In genomic region chr21:36188081-36188681, GRCh38 we compare ENCODE assay signal across 9 cellular contexts. TPM values are rescaled to one million over a fixed set of nuclear protein-coding genes. Genes with fewer than 3 reads are reported as not detected.
DNase-seq lines count a peak whose midpoint lies in the region; ATAC-seq and TF ChIP-seq lines count a peak whose summit lies in the region.
"Had no signal": no experiment of that assay in that cellular context is flagged by ENCODE, and none has a peak within 500 bp of the region (broad histone marks: within the 10 kb centered on the region; RNA-seq: fewer than 3 reads in every experiment).

No MANE protein-coding gene starts in this region.

- H3K36me3 Mint-ChIP-seq in progenitor cell of endocrine pancreas (ENCODE audit: insufficient read depth) (peaks cover 7% of the 10 kb centered on the region), immature natural killer cell (peaks cover 4 to 15% (median 10%) of the 10 kb centered on the region in 3 donors)

- peaks cover 0 to 13% of the 10 kb centered on the region in 2 donors for H3K4me1 ChIP-seq in esophagus (ENCODE audit: control insufficient read depth in 2 of 2, insufficient read depth in 2 of 2, low read length in 1 of 2)

- no peak for TF ChIP-seq CTCF in progenitor cell of endocrine pancreas (IDR thresholded peaks at IDR 0.05; ENCODE audit: unreplicated experiment)
- TF ChIP-seq CTCF in omental fat pad (IDR thresholded peaks at IDR 0.05): no peak

- H3K9me3 Mint-ChIP-seq in progenitor cell of endocrine pancreas (ENCODE audit: low read depth) (no peaks in the 10 kb centered on the region), immature natural killer cell (no peaks in the 10 kb centered on the region)

- no peak overlapping the region for H3K4me3 ChIP-seq in esophagus (ENCODE audit: low read depth in 1 of 2, low read length in 2 of 2)

- ATAC-seq in HG03108 (IDR thresholded peaks at IDR 0.05; ENCODE audit: unreplicated experiment) (no peak), omental fat pad (ENCODE audit: low FRiP score) (no peak), HG03439 (IDR thresholded peaks at IDR 0.05; ENCODE audit: unreplicated experiment) (no peak)

- peak overlapping the region; percentile 6 for H3K4me3 Mint-ChIP-seq in progenitor cell of endocrine pancreas (ENCODE audit: low read depth)
- no peak overlapping the region for H3K4me3 Mint-ChIP-seq in immature natural killer cell

- WGBS in esophagus, 2 donors: 34 to 41% methylated on average over 8 of the region's 8 CpGs

- peak overlapping the region; percentile 85 to 98 for H3K27ac ChIP-seq in esophagus (ENCODE audit: low read depth in 2 of 2, low read length in 1 of 2)

- peaks cover 0 to 8% of the 10 kb centered on the region in 2 donors for H3K36me3 ChIP-seq in esophagus (ENCODE audit: control insufficient read depth in 2 of 2, insufficient read depth in 2 of 2, low read length in 1 of 2)

- no peaks in the 10 kb centered on the region for H3K9me3 ChIP-seq in esophagus (ENCODE audit: control insufficient read depth in 2 of 2, insufficient read depth in 1 of 2, low read depth in 1 of 2, low read length in 1 of 2)

- H3K27me3 Mint-ChIP-seq in progenitor cell of endocrine pancreas (no peaks in the 10 kb centered on the region), immature natural killer cell (ENCODE audit: low read depth in 3 of 3) (no peaks in the 10 kb centered on the region)

- in situ Hi-C loops in G401 (cut with HindIII; ENCODE audit: low sequenced_read_pairs): no loop called here

- no peaks in the 10 kb centered on the region for H3K27me3 ChIP-seq in esophagus (ENCODE audit: control insufficient read depth in 1 of 2, insufficient read depth in 2 of 2, low read length in 2 of 2)

- peak; percentile 96 for DNase-seq in G401 (ENCODE audit: low spot score)
- peak; percentile 80 to 82 for DNase-seq in NCI-H526 (lab: John Stamatoyannopoulos, UW)
- DNase-seq in progenitor cell of endocrine pancreas (ENCODE audit: low spot score, unreplicated experiment): no peak
- DNase-seq in immature natural killer cell: no peak
- no peak for DNase-seq in omental fat pad (ENCODE audit: low spot score)
- DNase-seq: activated CD4-positive, CD25-positive, alpha-beta regulatory T cell treated with anti-CD3 and anti-CD28 coated beads, Interleukin-2, amount 50 U/mL, for 72 hours had no signal

- H3K4me1 Mint-ChIP-seq in progenitor cell of endocrine pancreas (ENCODE audit: low read depth) (peaks cover 24% of the 10 kb centered on the region), immature natural killer cell (peaks cover 23 to 37% of the 10 kb centered on the region in 2 donors)

- peak overlapping the region; percentile 46 for H3K27ac Mint-ChIP-seq in progenitor cell of endocrine pancreas
- peak overlapping the region in 3 of 6 donors; percentile 42 to 68 (median 43) for H3K27ac Mint-ChIP-seq in immature natural killer cell

RNA-seq across cellular contexts. Expression of gene DOP1B, which starts 31.6 kb away (rescaled TPM):
- 4.0 and 4.1 TPM in 2 replicates for total RNA-seq in G401 (2014; rRNA removed; shearing (Covaris generic))
- 10 to 100 TPM in 1 of 2 donors, 1 to 10 TPM in 1; 9.2 to 13.2 TPM for polyA plus RNA-seq in esophagus
- total RNA-seq in progenitor cell of endocrine pancreas: 47.7 and 57.4 TPM in 2 replicates
- polyA plus RNA-seq in immature natural killer cell: 10 to 100 TPM in 1 of 3 donors, 1 to 10 TPM in 2; 2.5 to 15.5 (median 4.5) TPM
- total RNA-seq in omental fat pad: 10 to 100 TPM in 3 of 4 donors, 1 to 10 TPM in 1; 6.9 to 17.7 (median 15.1) TPM

RNA-seq across cellular contexts. Expression of gene CBR3, which starts 53.3 kb away (rescaled TPM):
- total RNA-seq in G401 (2014; rRNA removed; shearing (Covaris generic)): 39.2 and 53.8 TPM in 2 replicates
- polyA plus RNA-seq in esophagus (10 to 100 TPM; 55.8 to 77.1 TPM), immature natural killer cell (1 to 10 TPM; 1.1 to 5.1 (median 1.5) TPM)
- total RNA-seq in progenitor cell of endocrine pancreas (not detected in 2 replicates), omental fat pad (10 to 100 TPM; 15.4 to 32.0 (median 18.4) TPM)

Comparison
In these comparisons a context has a peak if more than half of its experiments do, and no peak if none do; other contexts are left out.
1. DNase-seq: peak in G401 (single experiment) and NCI-H526 (2 of 2); none in progenitor cell of endocrine pancreas (single experiment), immature natural killer cell (0 of 3) and omental fat pad (single experiment).
2. RNA of gene CBR3, which starts 53.3 kb away (total RNA-seq): 39.2 to 53.8 TPM in G401 and 15.4 to 32.0 TPM in omental fat pad; not detected in progenitor cell of endocrine pancreas; every median in the first group is over 10 times any median in the second.